8 cellular contexts compared by ENCODE assay signal in genomic region chr6:32843321-32843978, GRCh38. TPM values are rescaled to one million over a fixed set of nuclear protein-coding genes. Genes with fewer than 3 reads are reported as not detected.
DNase-seq lines count a peak whose midpoint lies in the region; FAIRE-seq and TF ChIP-seq lines count a peak whose summit lies in the region.

No MANE protein-coding gene starts in this region.

- peak overlapping the region; percentile 91 for H3K4me3 ChIP-seq in AG10803 (ENCODE audit: low read length)
- H3K4me3 ChIP-seq in keratinocyte (ENCODE audit: control insufficient read depth in 2 of 3, extremely low read depth in 1 of 3, insufficient read depth in 2 of 3, low read depth in 1 of 3, low read length in 3 of 3) = peak overlapping the region; percentile 47 to 95 (median 87)

- H3K36me3 ChIP-seq in keratinocyte (ENCODE audit: control insufficient read depth in 2 of 2, extremely low read depth in 1 of 2, insufficient read depth in 2 of 2, low read length in 2 of 2) = peaks cover 16 to 25% of the 10 kb centered on the region in 2 experiments

- no peak for FAIRE-seq in keratinocyte (lab: Jason Lieb, UNC)

- H3K27me3 ChIP-seq in H9 (ENCODE audit: insufficient read depth, low read length) (no peaks in the 10 kb centered on the region), keratinocyte (ENCODE audit: control insufficient read depth, extremely low read depth, insufficient read depth, low read length) (no peaks in the 10 kb centered on the region)

- H2BK5ac ChIP-seq in H9 (ENCODE audit: insufficient read length, low read length) = no peak overlapping the region

- no peak overlapping the region for H2BK120ac ChIP-seq in H9 (ENCODE audit: low read depth, low read length, poor library complexity, severe bottlenecking)

- no peaks in the 10 kb centered on the region for H3K9me3 ChIP-seq in H9 (ENCODE audit: control insufficient read depth, low read depth, low read length)
- no peaks in the 10 kb centered on the region for H3K9me3 ChIP-seq in keratinocyte (ENCODE audit: control insufficient read depth, low read depth, low read length)

- no peak overlapping the region for H2AK5ac ChIP-seq in H9 (ENCODE audit: insufficient read length, low read length)

- TF ChIP-seq CTCF in AG10803 (conservative IDR thresholded peaks at IDR 0.05; ENCODE audit: low read length) (no peak), H9 (conservative IDR thresholded peaks at IDR 0.05) (no peak), keratinocyte (optimal IDR thresholded peaks at IDR 0.05 in 1 of 3, IDR thresholded peaks at IDR 0.05 in 1 of 3, conservative IDR thresholded peaks at IDR 0.05 in 1 of 3; ENCODE audit: extremely low read depth in 1 of 3, insufficient read depth in 2 of 3, low read length in 3 of 3) (no peak)

- H3K4me1 Mint-ChIP-seq in H9 = peaks cover 3% of the 10 kb centered on the region in 2 experiments
- peaks cover 72% of the 10 kb centered on the region for H3K4me1 Mint-ChIP-seq in activated naive CD8-positive, alpha-beta T cell treated with anti-CD3 and anti-CD28 coated beads for 36 hours

- H3K79me2 ChIP-seq in H9 (ENCODE audit: insufficient read depth, low read length) = no peaks in the 10 kb centered on the region
- peaks cover 3% of the 10 kb centered on the region for H3K79me2 ChIP-seq in keratinocyte (ENCODE audit: control insufficient read depth, insufficient read depth, low read length)

- no peak overlapping the region for H2BK15ac ChIP-seq in H9 (ENCODE audit: low read depth, low read length)

- H3K9me3 Mint-ChIP-seq in H9 = no peaks in the 10 kb centered on the region
- H3K9me3 Mint-ChIP-seq in activated naive CD8-positive, alpha-beta T cell treated with anti-CD3 and anti-CD28 coated beads for 36 hours = peaks cover 1% of the 10 kb centered on the region

- H2AFZ ChIP-seq in H9 (ENCODE audit: low read length) = peak overlapping the region; percentile 59
- peak overlapping the region; percentile 94 for H2AFZ ChIP-seq in keratinocyte (ENCODE audit: control insufficient read depth, low read length)

- no peak overlapping the region for H2BK20ac ChIP-seq in H9 (ENCODE audit: low read depth, low read length, poor library complexity, severe bottlenecking)

- DNase-seq in AG10803 (ENCODE audit: low read depth) = no peak
- DNase-seq in H9 = peak; percentile 47
- DNase-seq in activated naive CD8-positive, alpha-beta T cell treated with anti-CD3 and anti-CD28 coated beads for 36 hours = no peak
- no peak for DNase-seq in keratinocyte (ENCODE audit: low read depth, low spot score)
- DNase-seq in substantia nigra (lab: John Stamatoyannopoulos, UW) = peak in 2 of 49 donors; percentile 33 to 41
- no peak for DNase-seq in stimulated activated CD4-positive, alpha-beta T cell treated with anti-CD3 and anti-CD28 coated beads, Interleukin-1b, Interleukin-23, amount 100 ng/mL, for 48 hours
- no peak for DNase-seq in HT-29 (ENCODE audit: low spot score)
- no peak for DNase-seq in mesenteric fat pad (ENCODE audit: low spot score)

- WGBS in H9 (ENCODE audit: extremely low coverage, insufficient read length, low lambda C conversion rate) = no CpG with 5 or more reads among the region's 28 CpGs

- H3K36me3 Mint-ChIP-seq in H9 (ENCODE audit: insufficient read depth in 1 of 3, low read depth in 3 of 3) = peaks cover 0 to 39% (median 12%) of the 10 kb centered on the region in 3 experiments; a peak in 5 of 7 replicates
- peaks cover 92% of the 10 kb centered on the region for H3K36me3 Mint-ChIP-seq in activated naive CD8-positive, alpha-beta T cell treated with anti-CD3 and anti-CD28 coated beads for 36 hours

- H3K27ac Mint-ChIP-seq in H9 = peak overlapping the region in 1 of 3 experiments; percentile 86; a peak in 2 of 7 replicates
- H3K27ac Mint-ChIP-seq in activated naive CD8-positive, alpha-beta T cell treated with anti-CD3 and anti-CD28 coated beads for 36 hours = peak overlapping the region; percentile 99

- peak overlapping the region; percentile 90; the same call in 1 of the 2 replicates for H3K14ac ChIP-seq in H9 (ENCODE audit: insufficient read depth, low read length)

- peak overlapping the region; percentile 63 for H3K4me2 ChIP-seq in H9 (ENCODE audit: insufficient read depth, insufficient read length, low read length)
- peak overlapping the region; percentile 89 for H3K4me2 ChIP-seq in keratinocyte (ENCODE audit: control insufficient read depth, extremely low read depth, insufficient read depth, low read depth, low read length)

- H3K4me1 ChIP-seq in H9 (ENCODE audit: insufficient read depth, low read length) (peaks cover 2% of the 10 kb centered on the region; the same call in 1 of the 2 replicates), keratinocyte (ENCODE audit: control insufficient read depth, extremely low read depth, insufficient read depth, low read length) (peaks cover 18% of the 10 kb centered on the region)

- H3K27me3 Mint-ChIP-seq in H9 (ENCODE audit: low read depth) = peaks cover 29% of the 10 kb centered on the region
- peaks cover 3% of the 10 kb centered on the region for H3K27me3 Mint-ChIP-seq in activated naive CD8-positive, alpha-beta T cell treated with anti-CD3 and anti-CD28 coated beads for 36 hours

- no peak overlapping the region for H3K27ac ChIP-seq in H9 (ENCODE audit: insufficient read length, low read depth, low read length)
- peak overlapping the region; percentile 91 for H3K27ac ChIP-seq in keratinocyte (ENCODE audit: control insufficient read depth, insufficient read depth, low read length)
- peak overlapping the region; percentile 85 for H3K27ac ChIP-seq in substantia nigra (ENCODE audit: low read depth, low read length, poor library complexity, severe bottlenecking)

- H4K20me1 ChIP-seq in H9 (ENCODE audit: control insufficient read depth, insufficient read depth, insufficient read length) (no peaks in the 10 kb centered on the region), keratinocyte (ENCODE audit: control insufficient read depth, extremely low read depth, insufficient read depth, low read length) (no peaks in the 10 kb centered on the region)

- H3K9ac ChIP-seq in H9 (ENCODE audit: extremely low read depth, insufficient read length, low read length) (peak overlapping the region; percentile 35), keratinocyte (ENCODE audit: control insufficient read depth, extremely low read depth, insufficient read depth, low read length) (peak overlapping the region; percentile 89)

- dilution Hi-C loops in keratinocyte (cut with MboI; ENCODE audit: extremely low pct_ligation_motif_present, low sequenced_read_pairs) = no loop called here

- H3K23me2 ChIP-seq in H9 (ENCODE audit: insufficient read length, low read depth, low read length, poor library complexity, severe bottlenecking) = peaks cover 11% of the 10 kb centered on the region

- no peak overlapping the region for H3K23ac ChIP-seq in H9 (ENCODE audit: insufficient read length, low read depth, low read length)

- H2BK12ac ChIP-seq in H9 (ENCODE audit: insufficient read length, low read depth, low read length) = no peak overlapping the region

- H3K4ac ChIP-seq in H9 (ENCODE audit: low read depth, low read length) = no peak overlapping the region

- no peaks in the 10 kb centered on the region for H3K79me1 ChIP-seq in H9 (ENCODE audit: insufficient read depth, low read depth, low read length, poor library complexity, severe bottlenecking)

- no peaks in the 10 kb centered on the region for H3K9me1 ChIP-seq in keratinocyte (ENCODE audit: control insufficient read depth, extremely low read depth, insufficient read depth, low read length)

- no peak overlapping the region for H4K8ac ChIP-seq in H9 (replicated peaks; ENCODE audit: insufficient read length, low read depth, low read length)

- H3T11ph ChIP-seq in H9 (ENCODE audit: low read length) = no peak overlapping the region

- H3K4me3 Mint-ChIP-seq in H9 = peak overlapping the region; percentile 87 to 92
- H3K4me3 Mint-ChIP-seq in activated naive CD8-positive, alpha-beta T cell treated with anti-CD3 and anti-CD28 coated beads for 36 hours = peak overlapping the region; percentile 94

- no peak overlapping the region for H4K91ac ChIP-seq in H9 (ENCODE audit: insufficient read length, low read depth, low read length)

- H3K18ac ChIP-seq in H9 (ENCODE audit: insufficient read length, low read depth, low read length) = peak overlapping the region; percentile 94

- no peak overlapping the region for H3K56ac ChIP-seq in H9 (ENCODE audit: insufficient read length, low read depth, low read length)

- no peak overlapping the region for H4K5ac ChIP-seq in H9 (ENCODE audit: insufficient read length, low read depth, low read length)

RNA-seq across cellular contexts. Expression of gene PSMB8, which starts 0.4 kb away (rescaled TPM):
- total RNA-seq in H9 (2021) (17.6 and 19.1 TPM in 2 replicates), mesenteric fat pad (46.4 TPM)
- total RNA-seq in activated naive CD8-positive, alpha-beta T cell treated with anti-CD3 and anti-CD28 coated beads for 36 hours = 100 to 1,000 TPM; 385 to 393 TPM
- polyA plus RNA-seq in keratinocyte = 44.4 to 66.7 TPM (median 63.4 TPM) in 3 replicates
- polyA plus RNA-seq in keratinocyte (2011; ENCODE audit: low read depth) = 10.5 TPM
- polyA plus RNA-seq in keratinocyte (2011; cell fraction: cytosol; rRNA removed) = 34.6 and 43.8 TPM in 2 replicates
- polyA plus RNA-seq in keratinocyte (2011; cell fraction: nucleus; rRNA removed) = 24.8 and 26.6 TPM in 2 replicates
- polyA plus RNA-seq in keratinocyte (2012; ENCODE audit: low replicate concordance) = 17.9 and 59.2 TPM in 2 replicates
- 20.2 to 36.4 TPM (median 31.7 TPM) in 3 replicates for polyA minus RNA-seq in keratinocyte
- polyA minus RNA-seq in keratinocyte (2011; cell fraction: cytosol; rRNA and poly(A)+ RNA removed) = 11.1 TPM
- polyA minus RNA-seq in keratinocyte (2011; cell fraction: nucleus; rRNA and poly(A)+ RNA removed) = 4.3 and 5.0 TPM in 2 replicates
- total RNA-seq in HT-29 (2014; rRNA removed; shearing (Covaris generic)) = 27.1 and 29.3 TPM in 2 replicates

RNA-seq across cellular contexts. Expression of gene TAP2, which starts 4.9 kb away (rescaled TPM):
- 16.3 and 20.3 TPM in 2 replicates for total RNA-seq in H9 (2021)
- 100 to 1,000 TPM; 216 to 226 TPM for total RNA-seq in activated naive CD8-positive, alpha-beta T cell treated with anti-CD3 and anti-CD28 coated beads for 36 hours
- polyA plus RNA-seq in keratinocyte = 24.5 to 50.7 TPM (median 32.6 TPM) in 3 replicates
- polyA plus RNA-seq in keratinocyte (2011; ENCODE audit: low read depth) = 4.3 TPM
- 7.8 and 9.5 TPM in 2 replicates for polyA plus RNA-seq in keratinocyte (2011; cell fraction: cytosol; rRNA removed)
- polyA plus RNA-seq in keratinocyte (2011; cell fraction: nucleus; rRNA removed) = 69.2 and 76.6 TPM in 2 replicates
- 21.9 and 59.2 TPM in 2 replicates for polyA plus RNA-seq in keratinocyte (2012; ENCODE audit: low replicate concordance)
- polyA minus RNA-seq in keratinocyte = 49.4 to 105 TPM (median 68.7 TPM) in 3 replicates
- 24.0 TPM for polyA minus RNA-seq in keratinocyte (2011; cell fraction: cytosol; rRNA and poly(A)+ RNA removed)
- 94.4 and 116 TPM in 2 replicates for polyA minus RNA-seq in keratinocyte (2011; cell fraction: nucleus; rRNA and poly(A)+ RNA removed)
- 50.3 and 54.9 TPM in 2 replicates for total RNA-seq in HT-29 (2014; rRNA removed; shearing (Covaris generic))
- 45.8 TPM for total RNA-seq in mesenteric fat pad

RNA-seq across cellular contexts. Expression of gene TAP1, which starts 10.1 kb away (rescaled TPM):
- 12.1 and 12.7 TPM in 2 replicates for total RNA-seq in H9 (2021)
- 100 to 1,000 TPM; 337 to 356 TPM for total RNA-seq in activated naive CD8-positive, alpha-beta T cell treated with anti-CD3 and anti-CD28 coated beads for 36 hours
- polyA plus RNA-seq in keratinocyte = 56.1 to 81.7 TPM (median 61.4 TPM) in 3 replicates
- polyA plus RNA-seq in keratinocyte (2011; ENCODE audit: low read depth) = 10.9 TPM
- polyA plus RNA-seq in keratinocyte (2011; cell fraction: cytosol; rRNA removed) = 44.3 and 45.6 TPM in 2 replicates
- polyA plus RNA-seq in keratinocyte (2011; cell fraction: nucleus; rRNA removed) = 92.6 and 97.3 TPM in 2 replicates
- polyA plus RNA-seq in keratinocyte (2012; ENCODE audit: low replicate concordance) = 47.4 and 68.3 TPM in 2 replicates
- polyA minus RNA-seq in keratinocyte = 74.6 to 93.6 TPM (median 82.4 TPM) in 3 replicates
- polyA minus RNA-seq in keratinocyte (2011; cell fraction: cytosol; rRNA and poly(A)+ RNA removed) = 72.1 TPM
- 81.8 and 84.9 TPM in 2 replicates for polyA minus RNA-seq in keratinocyte (2011; cell fraction: nucleus; rRNA and poly(A)+ RNA removed)
- total RNA-seq in HT-29 (2014; rRNA removed; shearing (Covaris generic)) = 15.2 and 20.9 TPM in 2 replicates
- 41.6 TPM for total RNA-seq in mesenteric fat pad

RNA-seq across cellular contexts. Expression of gene PSMB9, which starts 10.5 kb away (rescaled TPM):
- total RNA-seq in H9 (2021) (3.2 and 3.5 TPM in 2 replicates), mesenteric fat pad (28.9 TPM)
- total RNA-seq in activated naive CD8-positive, alpha-beta T cell treated with anti-CD3 and anti-CD28 coated beads for 36 hours = 100 to 1,000 TPM; 315 to 316 TPM
- polyA plus RNA-seq in keratinocyte = 21.3 to 29.0 TPM (median 25.4 TPM) in 3 replicates
- polyA plus RNA-seq in keratinocyte (2011; ENCODE audit: low read depth) = 0.69 TPM
- polyA plus RNA-seq in keratinocyte (2011; cell fraction: cytosol; rRNA removed) = 10.9 and 17.9 TPM in 2 replicates
- 6.6 TPM in 2 replicates for polyA plus RNA-seq in keratinocyte (2011; cell fraction: nucleus; rRNA removed)
- polyA plus RNA-seq in keratinocyte (2012; ENCODE audit: low replicate concordance) = 1.4 and 28.6 TPM in 2 replicates
- polyA minus RNA-seq in keratinocyte = 13.0 to 16.5 TPM (median 14.0 TPM) in 3 replicates
- polyA minus RNA-seq in keratinocyte (2011; cell fraction: cytosol; rRNA and poly(A)+ RNA removed) = 9.2 TPM
- 1.3 and 1.5 TPM in 2 replicates for polyA minus RNA-seq in keratinocyte (2011; cell fraction: nucleus; rRNA and poly(A)+ RNA removed)
- total RNA-seq in HT-29 (2014; rRNA removed; shearing (Covaris generic)) = 2.1 and 4.4 TPM in 2 replicates

RNA-seq across cellular contexts. Expression of gene HLA-DOB, which starts 26.6 kb away (rescaled TPM):
- total RNA-seq in H9 (2021) = 0.20 TPM in 1 of 2 replicates, not detected in the other
- 1 to 10 TPM; 1.9 to 2.1 TPM for total RNA-seq in activated naive CD8-positive, alpha-beta T cell treated with anti-CD3 and anti-CD28 coated beads for 36 hours
- 9.2 to 12.7 TPM (median 12.5 TPM) in 3 replicates for polyA plus RNA-seq in keratinocyte
- 0.34 TPM for polyA plus RNA-seq in keratinocyte (2011; ENCODE audit: low read depth)
- polyA plus RNA-seq in keratinocyte (2011; cell fraction: cytosol; rRNA removed) = 4.4 and 6.7 TPM in 2 replicates
- polyA plus RNA-seq in keratinocyte (2011; cell fraction: nucleus; rRNA removed) = 24.8 and 29.0 TPM in 2 replicates
- 3.8 and 7.3 TPM in 2 replicates for polyA plus RNA-seq in keratinocyte (2012; ENCODE audit: low replicate concordance)
- polyA minus RNA-seq in keratinocyte = 4.6 to 5.1 TPM (median 4.9 TPM) in 3 replicates
- polyA minus RNA-seq in keratinocyte (2011; cell fraction: cytosol; rRNA and poly(A)+ RNA removed) = not detected
- polyA minus RNA-seq in keratinocyte (2011; cell fraction: nucleus; rRNA and poly(A)+ RNA removed) = 5.6 and 5.8 TPM in 2 replicates
- not detected in 2 replicates for total RNA-seq in HT-29 (2014; rRNA removed; shearing (Covaris generic))
- total RNA-seq in mesenteric fat pad = not detected
